In genomic region chr2:101893676-101894381, GRCh38 we compare ENCODE assay signal across 1 cellular context.
TF ChIP-seq lines count a peak whose summit lies in the region.

No MANE protein-coding gene starts in this region.

TF ChIP-seq in A549, 52 proteins besides CTCF, POLR2A, EP300 and RAD21 (continued from another document):
- TF ChIP-seq ATOH8 (CRISPR knock-in tag; IDR thresholded peaks at IDR 0.05; ENCODE audit: low read depth) (no peak), E2F6 (IDR thresholded peaks at IDR 0.05; ENCODE audit: borderline replicate concordance, low read depth) (no peak)
